In the genomic region with DNA sequence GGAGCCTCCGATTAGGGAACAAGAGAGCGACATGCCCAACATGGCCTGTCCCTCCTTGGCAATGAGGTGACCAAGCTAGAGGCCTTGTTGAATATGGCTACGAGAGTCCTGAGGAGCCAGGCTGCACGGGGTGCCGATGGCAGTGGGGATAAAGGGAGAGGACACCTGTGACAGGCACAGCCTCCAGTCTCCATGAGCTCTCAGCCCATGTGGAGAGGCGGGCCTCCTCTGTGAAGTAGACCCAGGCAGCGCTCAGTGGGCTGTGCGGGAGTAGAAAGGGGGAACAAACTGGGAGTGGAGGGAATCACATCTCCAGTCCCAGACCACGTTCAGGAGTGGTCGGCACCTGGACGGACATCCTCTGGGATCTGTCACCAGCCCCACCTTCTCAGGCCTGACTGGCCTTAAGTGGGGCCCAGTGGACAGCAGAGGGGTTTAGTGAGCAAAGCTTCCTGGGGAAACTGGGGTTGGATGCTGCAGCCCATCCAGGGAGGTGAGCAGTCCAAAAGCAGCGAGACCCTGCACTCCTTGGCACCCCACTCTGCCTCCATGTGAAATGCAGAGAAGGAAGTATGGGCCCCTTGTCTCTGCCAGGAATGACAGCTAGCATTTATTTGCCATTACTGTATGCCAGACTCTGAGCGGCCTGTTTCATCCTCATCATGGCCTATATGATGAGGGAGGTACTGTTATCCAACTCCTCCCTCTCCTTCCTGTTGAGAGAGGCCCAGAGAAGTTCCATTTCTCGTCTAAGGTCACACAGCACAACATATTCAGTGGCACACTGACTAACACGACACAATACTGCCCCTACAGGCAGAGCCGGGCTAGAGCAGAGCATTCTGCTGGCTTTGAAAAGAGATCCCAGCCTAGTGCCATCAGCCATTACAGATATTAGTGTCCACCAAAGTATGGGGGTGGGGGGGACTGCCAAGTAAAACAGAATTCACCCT, we compare ENCODE assay signal across 1 cellular context.
A peak's percentile ranks its signal among the peaks of the same experiment; 100 is the strongest.
TF ChIP-seq lines count a peak whose summit lies in the region.

No MANE protein-coding gene starts in this region.

TF ChIP-seq in HCT116, 20 proteins besides CTCF, POLR2A, EP300 and RAD21:
- TF ChIP-seq POLR2AphosphoS5 (IDR thresholded peaks at IDR 0.05; ENCODE audit: low read depth, low read length) (no peak), YY1 (IDR thresholded peaks at IDR 0.05; ENCODE audit: extremely low read depth, insufficient replicate concordance, low read depth, low read length) (peak; percentile 25), REST (IDR thresholded peaks at IDR 0.05; ENCODE audit: low read depth) (no peak)
